25 cellular contexts compared by ENCODE assay signal in the genomic region with DNA sequence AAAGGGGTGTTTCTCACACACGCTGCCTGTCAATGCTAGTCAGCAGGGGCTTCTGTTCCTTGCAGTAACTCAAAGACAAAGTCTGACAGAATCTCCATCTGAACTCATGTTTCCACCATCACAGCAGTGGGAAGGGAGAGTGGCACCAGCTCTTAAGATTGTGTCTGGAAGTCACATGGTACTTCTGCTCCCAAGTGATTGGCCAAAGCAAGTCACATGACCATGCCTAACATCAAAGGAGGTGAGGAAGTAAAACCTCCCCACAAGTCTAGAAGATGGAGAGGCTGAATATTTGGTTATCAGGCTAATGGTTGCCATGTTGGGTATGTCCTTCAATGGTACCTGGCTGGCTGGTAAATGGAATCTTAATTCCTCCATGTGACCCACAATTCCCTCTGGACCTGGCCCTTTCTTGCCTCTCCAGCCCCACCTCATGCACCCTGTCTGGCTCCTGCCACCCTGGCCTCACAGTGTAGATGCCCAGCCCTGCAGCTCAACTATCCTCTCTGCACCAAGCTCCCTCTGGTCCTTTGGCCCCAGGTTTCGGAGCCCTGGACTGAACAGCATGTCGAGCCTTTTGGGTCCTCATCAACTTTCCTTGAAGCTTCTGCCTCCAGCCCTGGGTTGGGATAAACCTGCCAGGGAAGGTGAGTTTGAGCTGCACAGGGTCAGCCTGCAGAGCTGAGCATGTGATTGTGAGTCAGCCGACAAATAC. TPM values are rescaled to one million over a fixed set of nuclear protein-coding genes. Genes with fewer than 3 reads are reported as not detected.
DNase-seq lines count a peak whose midpoint lies in the region; ATAC-seq and TF ChIP-seq lines count a peak whose summit lies in the region.
"Had no signal": no experiment of that assay in that cellular context is flagged by ENCODE, and none has a peak within 500 bp of the region (broad histone marks: within the 10 kb centered on the region; RNA-seq: fewer than 3 reads in every experiment).

No MANE protein-coding gene starts in this region.

- H3K4me3 ChIP-seq in GM12865 (ENCODE audit: low read depth, low read length), result no peak overlapping the region
- H3K4me3 ChIP-seq in OCI-LY7 (ENCODE audit: low read depth, low read length, poor library complexity, severe bottlenecking), result no peak overlapping the region
- no peak overlapping the region for H3K4me3 ChIP-seq in suprapubic skin
- H3K4me3 ChIP-seq: SK-N-MC, uterus had no signal

- no peak overlapping the region for H3K27ac ChIP-seq in OCI-LY7 (ENCODE audit: low read depth, low read length, poor library complexity, severe bottlenecking)
- H3K27ac ChIP-seq in foreskin keratinocyte, result no peak overlapping the region
- no peak overlapping the region for H3K27ac ChIP-seq in suprapubic skin
- H3K27ac ChIP-seq: RWPE1, SK-N-MC, uterus had no signal

- H3K27me3 ChIP-seq in foreskin keratinocyte, result peaks cover 48% of the 10 kb centered on the region
- peaks cover 2% of the 10 kb centered on the region for H3K27me3 ChIP-seq in suprapubic skin
- H3K27me3 ChIP-seq: uterus had no signal

- H3K9me3 ChIP-seq in OCI-LY7 (ENCODE audit: low read length) (no peaks in the 10 kb centered on the region), suprapubic skin (no peaks in the 10 kb centered on the region)
- H3K9me3 ChIP-seq: uterus had no signal

- 96% methylated on average over 3 of the region's 4 CpGs for WGBS in suprapubic skin

- no peaks in the 10 kb centered on the region for H3K36me3 ChIP-seq in OCI-LY7 (ENCODE audit: insufficient read depth, low read length)
- H3K36me3 ChIP-seq in suprapubic skin, result no peaks in the 10 kb centered on the region
- H3K36me3 ChIP-seq: uterus had no signal

- H4K20me1 ChIP-seq in OCI-LY7 (ENCODE audit: insufficient read depth, low read length), result no peaks in the 10 kb centered on the region

- TF ChIP-seq CTCF in GM12865 (IDR thresholded peaks at IDR 0.05; ENCODE audit: insufficient read depth, low read depth, low read length, missing control alignments) (no peak), OCI-LY7 (conservative IDR thresholded peaks at IDR 0.05; ENCODE audit: low read length) (no peak), foreskin keratinocyte (conservative IDR thresholded peaks at IDR 0.05) (no peak), suprapubic skin (IDR thresholded peaks at IDR 0.05) (no peak)

- no TSS peak for BruUV-seq in OCI-LY7 (replicated peaks; lab: Mats Ljungman, UMichigan)

- ATAC-seq in foreskin keratinocyte (peak; percentile 38), GM21717 (IDR thresholded peaks at IDR 0.05; ENCODE audit: unreplicated experiment) (no peak)
- ATAC-seq: left ventricle myocardium superior; naive thymus-derived CD4-positive, alpha-beta T cell; stimulated activated naive B cell treated with anti-CD40 and anti-IgM and Interleukin-4, amounts not matched to agents 10 μg/mL and 1 μg/mL and 100 μg/mL, for 72 hours had no signal

- H3K79me2 ChIP-seq in OCI-LY7 (ENCODE audit: insufficient read depth, low read depth, low read length), result no peaks in the 10 kb centered on the region

- H2AFZ ChIP-seq in OCI-LY7 (ENCODE audit: low read length), result no peak overlapping the region; the same call in 1 of the 2 replicates

- POLR2A ChIA-PET in OCI-LY7 (lab: Charles Lee), result no interaction called here

- DNase-seq in GM12865 (ENCODE audit: low read depth) (peak; percentile 17), OCI-LY7 (ENCODE audit: low spot score) (peak; percentile 22), foreskin keratinocyte (peak in 1 of 2 donors; percentile 29), suprapubic skin (ENCODE audit: low spot score in 2 of 2) (peak; percentile 28 to 31), ecto neural progenitor cell (ENCODE audit: low spot score) (no peak), hepatic stellate cell (ENCODE audit: low spot score) (no peak)
- DNase-seq: activated CD4-positive, alpha-beta T cell treated with anti-CD3 and anti-CD28 coated beads, Interleukin-2, amount 50 U/mL, for 48 hours; activated CD8-positive, alpha-beta memory T cell treated with anti-CD3 and anti-CD28 coated beads, Interleukin-2, amount 50 U/mL, for 4 hours; anterior cingulate cortex; CD4-positive, alpha-beta memory T cell; cortex of kidney; DMS153; left ventricle myocardium superior; midbrain; naive thymus-derived CD4-positive, alpha-beta T cell; NCI-H1436; NCI-H446; NCI-H82; occipital lobe; stimulated activated CD4-positive, alpha-beta T cell treated with anti-CD3 and anti-CD28 coated beads, Interleukin-4, amount 100 ng/mL, for 4 hours; stimulated activated naive B cell treated with anti-CD40 and anti-IgM and Interleukin-4, amounts not matched to agents 10 μg/mL and 1 μg/mL and 100 μg/mL, for 72 hours had no signal

- no peak for TF ChIP-seq EP300 in suprapubic skin (IDR thresholded peaks at IDR 0.05)

- no peaks in the 10 kb centered on the region for H3K4me1 ChIP-seq in OCI-LY7 (ENCODE audit: insufficient read depth, low read length, poor library complexity, severe bottlenecking)
- no peaks in the 10 kb centered on the region for H3K4me1 ChIP-seq in foreskin keratinocyte
- H3K4me1 ChIP-seq in suprapubic skin, result no peaks in the 10 kb centered on the region
- H3K4me1 ChIP-seq: uterus had no signal

- no peak for TF ChIP-seq POLR2A in suprapubic skin (IDR thresholded peaks at IDR 0.05)

- intact Hi-C loops in OCI-LY7 (cut with micrococcal nuclease; ENCODE audit: unreplicated experiment), result no loop called here

- CTCF ChIA-PET in OCI-LY7 (lab: Charles Lee; ENCODE audit: unreplicated experiment), result no interaction called here

- H3K4me2 ChIP-seq in OCI-LY7 (ENCODE audit: low read length), result no peak overlapping the region

- H3K9me2 ChIP-seq in OCI-LY7 (ENCODE audit: insufficient read depth, low read length), result no peaks in the 10 kb centered on the region

RNA-seq across cellular contexts. Expression of a gene that starts 51.0 kb away (rescaled TPM):
- 1.4 and 1.8 TPM in 2 replicates for total RNA-seq in OCI-LY7 (2014; rRNA removed; shearing (Covaris generic))
- total RNA-seq in OCI-LY7 (2022) (3.7 and 4.3 TPM in 2 replicates), foreskin keratinocyte (50.3 and 171 TPM in 2 replicates), suprapubic skin (10 to 100 TPM in 3 of 4 donors, 1 to 10 TPM in 1; 9.5 to 20.4 (median 16.2) TPM)
- polyA plus RNA-seq in foreskin keratinocyte, result 38.6 and 108 TPM in 2 replicates

Comparison
In these comparisons a context has a peak if more than half of its experiments do, and no peak if none do; other contexts are left out.
1. DNase-seq: peak in GM12865 (single experiment), OCI-LY7 (single experiment) and suprapubic skin (2 of 2); none in ecto neural progenitor cell (single experiment) and hepatic stellate cell (single experiment).